In genomic region chr14:70716483-70716882, GRCh38 we compare ENCODE assay signal across 1 cellular context.
TF ChIP-seq lines count a peak whose summit lies in the region.

No MANE protein-coding gene starts in this region.

TF ChIP-seq in A549, 52 proteins besides CTCF, POLR2A, EP300 and RAD21:
- no peak for TF ChIP-seq BCL3 (IDR thresholded peaks at IDR 0.05)
- no peak for TF ChIP-seq ZFP36 (IDR thresholded peaks at IDR 0.05; ENCODE audit: borderline replicate concordance, partially characterized antibody)
- TF ChIP-seq BHLHE40 (IDR thresholded peaks at IDR 0.05; ENCODE audit: low read depth, low read length) = no peak
- TF ChIP-seq CBX2 (IDR thresholded peaks at IDR 0.05; ENCODE audit: borderline replicate concordance, low read depth) = no peak
- TF ChIP-seq HDAC2 (IDR thresholded peaks at IDR 0.05) = no peak
- no peak for TF ChIP-seq ZSCAN20 (CRISPR knock-in tag; IDR thresholded peaks at IDR 0.05)
- no peak for TF ChIP-seq FOXS1 (CRISPR knock-in tag; IDR thresholded peaks at IDR 0.05)
- no peak for TF ChIP-seq ESRRA (IDR thresholded peaks at IDR 0.05; ENCODE audit: borderline replicate concordance, low read length)
